14 cellular contexts compared by ENCODE assay signal in genomic region chr2:236236559-236237450, GRCh38. TPM values are rescaled to one million over a fixed set of nuclear protein-coding genes. Genes with fewer than 3 reads are reported as not detected.
DNase-seq lines count a peak whose midpoint lies in the region; TF ChIP-seq lines count a peak whose summit lies in the region.
"Had no signal": no experiment of that assay in that cellular context is flagged by ENCODE, and none has a peak within 500 bp of the region (broad histone marks: within the 10 kb centered on the region; RNA-seq: fewer than 3 reads in every experiment).

No MANE protein-coding gene starts in this region.

- peak overlapping the region; percentile 21 for H3K4me2 ChIP-seq in SK-N-SH

- H3K4me1 Mint-ChIP-seq in glutamatergic neuron (ENCODE audit: low read depth, unreplicated experiment) (peaks cover 8% of the 10 kb centered on the region), osteocyte (ENCODE audit: unreplicated experiment) (peaks cover 15% of the 10 kb centered on the region)
- H3K4me1 Mint-ChIP-seq: activated CD4-positive, alpha-beta T cell treated with anti-CD3 and anti-CD28 coated beads, Interleukin-2, amount 10 ng/mL, durations not matched to agents 7 days and 5 days had no signal

- H3K27ac ChIP-seq in SK-N-SH (ENCODE audit: low read depth in 2 of 2, low read length in 1 of 2) = no peak overlapping the region
- H3K27ac ChIP-seq: C4-2B, uterus had no signal

- no peak for TF ChIP-seq RAD21 in SK-N-SH (IDR thresholded peaks at IDR 0.05; ENCODE audit: low read length)

- peak overlapping the region; percentile 89 for H3K4me3 Mint-ChIP-seq in glutamatergic neuron (ENCODE audit: unreplicated experiment)
- peak overlapping the region; percentile 74 for H3K4me3 Mint-ChIP-seq in osteocyte (ENCODE audit: unreplicated experiment)
- H3K4me3 Mint-ChIP-seq: activated CD4-positive, alpha-beta T cell treated with anti-CD3 and anti-CD28 coated beads, Interleukin-2, amount 10 ng/mL, durations not matched to agents 7 days and 5 days had no signal

- no peak overlapping the region for H3K9ac ChIP-seq in SK-N-SH

- 0 out of 4 replicates have a peak overlapping the region, but pooled peaks of 1 of the 2 experiments have one; percentile 13 for H3K4me3 ChIP-seq in SK-N-SH (ENCODE audit: low read depth in 2 of 2, low read length in 1 of 2)
- H3K4me3 ChIP-seq: uterus had no signal

- H3K27ac Mint-ChIP-seq in glutamatergic neuron (ENCODE audit: unreplicated experiment) (no peak overlapping the region), osteocyte (ENCODE audit: unreplicated experiment) (no peak overlapping the region)
- H3K27ac Mint-ChIP-seq: activated CD4-positive, alpha-beta T cell treated with anti-CD3 and anti-CD28 coated beads, Interleukin-2, amount 10 ng/mL, durations not matched to agents 7 days and 5 days had no signal

- POLR2A ChIA-PET in SK-N-SH (lab: Yijun Ruan, JAX) = interaction anchor here (1.0 kb wide), 1 partner anchor 10 kb away, joined by 8 read pairs; no protein-coding TSS in a partner anchor

- H3K27me3 Mint-ChIP-seq in glutamatergic neuron (ENCODE audit: unreplicated experiment) = peaks cover 20% of the 10 kb centered on the region
- peaks cover 13% of the 10 kb centered on the region for H3K27me3 Mint-ChIP-seq in osteocyte (ENCODE audit: unreplicated experiment)

- peaks cover 6% of the 10 kb centered on the region for H3K9me3 Mint-ChIP-seq in glutamatergic neuron (ENCODE audit: unreplicated experiment)
- peaks cover 16% of the 10 kb centered on the region for H3K9me3 Mint-ChIP-seq in osteocyte (ENCODE audit: unreplicated experiment)
- H3K9me3 Mint-ChIP-seq: activated CD4-positive, alpha-beta T cell treated with anti-CD3 and anti-CD28 coated beads, Interleukin-2, amount 10 ng/mL, durations not matched to agents 7 days and 5 days had no signal

- H3K9me3 ChIP-seq in SK-N-SH = peaks cover 2% of the 10 kb centered on the region; the same call in 1 of the 2 replicates
- H3K9me3 ChIP-seq: uterus had no signal

- H4K20me1 ChIP-seq in SK-N-SH (ENCODE audit: insufficient read depth) = no peaks in the 10 kb centered on the region

- H3K27me3 ChIP-seq in SK-N-SH (ENCODE audit: insufficient read depth) = peaks cover 16% of the 10 kb centered on the region

- TF ChIP-seq CTCF in SK-N-SH (IDR thresholded peaks at IDR 0.05) (peak; percentile 16; the same call in 1 of the 2 replicates), glutamatergic neuron (IDR thresholded peaks at IDR 0.05; ENCODE audit: partially characterized antibody, unreplicated experiment) (no peak), osteocyte (IDR thresholded peaks at IDR 0.05) (peak; percentile 13)

- no peak for TF ChIP-seq EP300 in SK-N-SH (IDR thresholded peaks at IDR 0.05; ENCODE audit: borderline replicate concordance in 1 of 2, low read depth in 1 of 2, low read length in 1 of 2)

- H3K36me3 Mint-ChIP-seq in glutamatergic neuron (ENCODE audit: unreplicated experiment) (peaks cover 5% of the 10 kb centered on the region), osteocyte (ENCODE audit: unreplicated experiment) (peaks cover 21% of the 10 kb centered on the region)

- H3K4me1 ChIP-seq in SK-N-SH (ENCODE audit: control insufficient read depth in 1 of 2, insufficient read depth in 2 of 2, low read depth in 1 of 2, low read length in 1 of 2) = peaks cover 0 to 6% of the 10 kb centered on the region in 2 experiments; a peak in 1 of 4 replicates

- CTCF ChIA-PET in SK-N-SH (lab: Yijun Ruan, JAX) = interaction anchor here (1.5 kb wide), 1 partner anchor 55 kb away, joined by 3 read pairs; no protein-coding TSS in a partner anchor

- no peaks in the 10 kb centered on the region for H3K36me3 ChIP-seq in SK-N-SH (replicated peaks in 1 of 2; ENCODE audit: control insufficient read depth in 1 of 2, insufficient read depth in 2 of 2, low read length in 1 of 2)
- H3K36me3 ChIP-seq: uterus had no signal

- WGBS in SK-N-SH (ENCODE audit: low lambda C conversion rate) = 1% methylated on average over 14 of the region's 73 CpGs

- DNase-seq in AG08396 (ENCODE audit: low spot score) (peak; percentile 53), SK-N-SH (peak; percentile 55), glutamatergic neuron (no peak), osteocyte (ENCODE audit: extremely low spot score, unreplicated experiment) (peak; percentile 67), NCI-H2196 (lab: John Stamatoyannopoulos, UW; ENCODE audit: unreplicated experiment) (no peak), Kasumi-1 (lab: John Stamatoyannopoulos, UW) (no peak), NCI-H2171 (lab: John Stamatoyannopoulos, UW) (no peak)
- no peak for DNase-seq in activated naive CD4-positive, alpha-beta T cell treated with Interleukin-2 at 50 U/mL for 16 hours
- DNase-seq: activated CD4-positive, alpha-beta T cell treated with anti-CD3 and anti-CD28 coated beads, Interleukin-2, amount 10 ng/mL, durations not matched to agents 7 days and 5 days; activated effector memory CD4-positive, alpha-beta T cell treated with anti-CD3 and anti-CD28 coated beads, Interleukin-2, amount 50 U/mL, for 16 hours; small intestine; uterus had no signal

- H3K9me2 ChIP-seq in SK-N-SH = no peaks in the 10 kb centered on the region

- H3F3A ChIP-seq in SK-N-SH (replicated peaks; ENCODE audit: insufficient read depth) = no peaks in the 10 kb centered on the region

- H3K79me2 ChIP-seq in SK-N-SH (ENCODE audit: insufficient read depth) = no peaks in the 10 kb centered on the region

- H2AFZ ChIP-seq in SK-N-SH (ENCODE audit: low read depth) = no peak overlapping the region

TF ChIP-seq in SK-N-SH, 30 proteins besides CTCF, POLR2A, EP300 and RAD21:
- no peak for TF ChIP-seq FOXM1 (IDR thresholded peaks at IDR 0.05; ENCODE audit: low read depth)
- TF ChIP-seq EZH2phosphoT487 (IDR thresholded peaks at IDR 0.05; ENCODE audit: borderline replicate concordance, low read depth) = no peak
- TF ChIP-seq CHD2 (IDR thresholded peaks at IDR 0.05; ENCODE audit: low read length, partially characterized antibody) = no peak
- no peak for TF ChIP-seq JUND (IDR thresholded peaks at IDR 0.05)
- no peak for TF ChIP-seq IRF3 (IDR thresholded peaks at IDR 0.05; ENCODE audit: low read depth, low read length)

RNA-seq across cellular contexts. Expression of gene ASB18, which starts 27.4 kb away (rescaled TPM):
- polyA plus RNA-seq in SK-N-SH (2012; rRNA removed) = not detected in 2 replicates
- not detected in 2 replicates for polyA plus RNA-seq in SK-N-SH (2012; cell fraction: cytosol; rRNA removed)
- not detected in 2 replicates for polyA plus RNA-seq in SK-N-SH (2012; cell fraction: nucleus; rRNA removed)
- total RNA-seq in glutamatergic neuron (ENCODE audit: unreplicated experiment) (not detected), osteocyte (not detected in 2 replicates)
- total RNA-seq: activated CD4-positive, alpha-beta T cell treated with anti-CD3 and anti-CD28 coated beads, Interleukin-2, amount 10 ng/mL, durations not matched to agents 7 days and 5 days; glomerular endothelial cell; uterus had no signal
- polyA plus RNA-seq: small intestine had no signal

Comparison
In these comparisons a context has a peak if more than half of its experiments do, and no peak if none do; other contexts are left out.
1. DNase-seq: peak in AG08396 (single experiment), SK-N-SH (single experiment) and osteocyte (single experiment); none in glutamatergic neuron (single experiment), activated naive CD4-positive, alpha-beta T cell treated with Interleukin-2 at 50 U/mL for 16 hours (single experiment), NCI-H2196 (single experiment), Kasumi-1 (0 of 2) and NCI-H2171 (single experiment).